Comparison of ENCODE assay signal across 13 cellular contexts in genomic region chr7:148374698-148375259, GRCh38.
DNase-seq lines count a peak whose midpoint lies in the region; ATAC-seq and TF ChIP-seq lines count a peak whose summit lies in the region.
"Had no signal": no experiment of that assay in that cellular context is flagged by ENCODE, and none has a peak within 500 bp of the region (broad histone marks: within the 10 kb centered on the region; RNA-seq: fewer than 3 reads in every experiment).

No MANE protein-coding gene starts in this region.

- no peak overlapping the region for H3K14ac ChIP-seq in trophoblast cell (ENCODE audit: low read length)

- H3K36me3 ChIP-seq in gastroesophageal sphincter (no peaks in the 10 kb centered on the region), trophoblast cell (ENCODE audit: control insufficient read depth in 1 of 2, insufficient read depth in 2 of 2, low read length in 2 of 2) (peaks cover 0 to 2% of the 10 kb centered on the region in 2 experiments), breast epithelium (no peaks in the 10 kb centered on the region)

- no peaks in the 10 kb centered on the region for H3K27me3 ChIP-seq in gastroesophageal sphincter
- H3K27me3 ChIP-seq in trophoblast cell (ENCODE audit: insufficient read depth, low read length): no peaks in the 10 kb centered on the region
- no peaks in the 10 kb centered on the region for H3K27me3 ChIP-seq in breast epithelium

- H3K27ac ChIP-seq in gastroesophageal sphincter (peak overlapping the region in 3 of 4 donors; percentile 18 to 70 (median 19)), trophoblast cell (ENCODE audit: low read depth, low read length) (peak overlapping the region; percentile 40), breast epithelium (no peak overlapping the region)
- H3K27ac ChIP-seq: A549, C4-2B had no signal

- H3K9ac ChIP-seq in trophoblast cell (ENCODE audit: low read length): no peak overlapping the region

- no peak overlapping the region for H4K8ac ChIP-seq in trophoblast cell (ENCODE audit: low read depth, low read length)

- H4K12ac ChIP-seq in trophoblast cell (ENCODE audit: low read depth, low read length): no peak overlapping the region

- H3K9me3 Mint-ChIP-seq in brain: peaks cover 0 to 3% (median 0%) of the 10 kb centered on the region in 5 experiments
- H3K9me3 Mint-ChIP-seq: CD4-positive, alpha-beta T cell had no signal

- peaks cover 2% of the 10 kb centered on the region for H3K79me1 ChIP-seq in trophoblast cell (ENCODE audit: low read length)

- no peak overlapping the region for H2AK5ac ChIP-seq in trophoblast cell (ENCODE audit: low read length)

- H3K4ac ChIP-seq in trophoblast cell (ENCODE audit: low read depth, low read length): no peak overlapping the region

- H3K9me3 ChIP-seq in gastroesophageal sphincter (no peaks in the 10 kb centered on the region), trophoblast cell (ENCODE audit: insufficient read depth, low read depth, low read length) (peaks cover 2% of the 10 kb centered on the region), breast epithelium (no peaks in the 10 kb centered on the region)
- H3K9me3 ChIP-seq: A549, Caco-2 had no signal

- no peak overlapping the region for H2AFZ ChIP-seq in trophoblast cell (ENCODE audit: insufficient read depth, low read length, poor library complexity)

- H3K27me3 Mint-ChIP-seq in brain: no peaks in the 10 kb centered on the region

- 35 to 64% methylated on average over 2 of the region's 2 CpGs for WGBS in gastroesophageal sphincter (ENCODE audit: low coverage in 1 of 2), 2 donors
- WGBS in trophoblast cell (ENCODE audit: extremely low coverage, insufficient coverage, insufficient read length): no CpG with 5 or more reads among the region's 2 CpGs

- no peak overlapping the region for H4K91ac ChIP-seq in trophoblast cell (ENCODE audit: low read depth, low read length)

- H3K4me3 ChIP-seq in gastroesophageal sphincter (no peak overlapping the region), trophoblast cell (ENCODE audit: low read depth, low read length) (no peak overlapping the region), breast epithelium (no peak overlapping the region)
- H3K4me3 ChIP-seq: A549 had no signal

- POLR2A ChIA-PET in HEK293T (lab: Yijun Ruan, JAX): interaction anchor here (0.7 kb wide), 1 partner anchor 12 kb away, joined by 3 read pairs; no protein-coding TSS in a partner anchor

- H3K36me3 Mint-ChIP-seq in brain: peaks cover 22% of the 10 kb centered on the region

- peak overlapping the region; percentile 38 for H2BK12ac ChIP-seq in trophoblast cell (ENCODE audit: low read length)

- no peak for ATAC-seq in gastroesophageal sphincter
- ATAC-seq: A549, HCT116 had no signal

- H3K18ac ChIP-seq in trophoblast cell (ENCODE audit: low read length): no peak overlapping the region

- TF ChIP-seq POLR2A in gastroesophageal sphincter (IDR thresholded peaks at IDR 0.05) (no peak), breast epithelium (IDR thresholded peaks at IDR 0.05) (no peak)

- H2BK5ac ChIP-seq in trophoblast cell (ENCODE audit: low read depth, low read length, poor library complexity): no peak overlapping the region

- peaks cover 22% of the 10 kb centered on the region for H3K4me1 Mint-ChIP-seq in brain

- no peak for TF ChIP-seq CTCF in brain (conservative IDR thresholded peaks at IDR 0.05)
- TF ChIP-seq CTCF in gastroesophageal sphincter (IDR thresholded peaks at IDR 0.05): no peak
- TF ChIP-seq CTCF in breast epithelium (IDR thresholded peaks at IDR 0.05): no peak

- peak overlapping the region in 4 of 5 experiments; percentile 21 to 84 (median 74) for H3K27ac Mint-ChIP-seq in brain
- H3K27ac Mint-ChIP-seq: CD4-positive, alpha-beta T cell had no signal

- H2BK120ac ChIP-seq in trophoblast cell (ENCODE audit: insufficient read depth, low read length, poor library complexity): no peak overlapping the region

- no peak overlapping the region for H3K23ac ChIP-seq in trophoblast cell (ENCODE audit: low read length)

- no peak overlapping the region for H3K4me2 ChIP-seq in trophoblast cell (ENCODE audit: low read length)
- H3K4me2 ChIP-seq: A549 had no signal

- no peak for DNase-seq in HEK293T (ENCODE audit: extremely low spot score)
- DNase-seq in trophoblast cell: no peak
- no peak for DNase-seq in breast epithelium (ENCODE audit: low spot score in 2 of 2)
- no peak for DNase-seq in H4 (ENCODE audit: low spot score)
- no peak for DNase-seq in NK-92 (lab: John Stamatoyannopoulos, UW; ENCODE audit: unreplicated experiment)
- DNase-seq: AML-193; Caco-2; CD4-positive, alpha-beta T cell had no signal

- peak overlapping the region in 1 of 5 experiments; percentile 33 for H3K4me3 Mint-ChIP-seq in brain
- H3K4me3 Mint-ChIP-seq: CD4-positive, alpha-beta T cell had no signal

- intact Hi-C loops in breast epithelium (cut with DNase I; ENCODE audit: low total_unique reads): no loop called here

- TF ChIP-seq EP300 in gastroesophageal sphincter (IDR thresholded peaks at IDR 0.05): no peak

- H3K4me1 ChIP-seq in gastroesophageal sphincter: peaks cover 0 to 21% (median 2%) of the 10 kb centered on the region in 3 donors
- peaks cover 0 to 4% of the 10 kb centered on the region in 2 experiments for H3K4me1 ChIP-seq in trophoblast cell (ENCODE audit: control insufficient read depth in 1 of 2, insufficient read depth in 2 of 2, low read length in 2 of 2)
- H3K4me1 ChIP-seq in breast epithelium: no peaks in the 10 kb centered on the region
- H3K4me1 ChIP-seq: A549, Caco-2 had no signal

- H3K79me2 ChIP-seq in trophoblast cell (ENCODE audit: control insufficient read depth, insufficient read depth, low read length, poor library complexity): no peaks in the 10 kb centered on the region

- CTCF ChIA-PET in HEK293T (lab: Yijun Ruan, JAX): interaction anchor here (0.7 kb wide), 1 partner anchor 141 kb away, joined by 3 read pairs; no protein-coding TSS in a partner anchor

TF ChIP-seq in HEK293T, 16 proteins besides CTCF, POLR2A, EP300 and RAD21:
- no peak for TF ChIP-seq NFRKB (IDR thresholded peaks at IDR 0.05)
- TF ChIP-seq PKNOX1 (IDR thresholded peaks at IDR 0.05): peak; percentile 67
TF ChIP-seq in HEK293T: peak in this region for 1.

Comparison
In these comparisons a context has a peak if more than half of its experiments do, and no peak if none do; other contexts are left out.
1. H3K27ac ChIP-seq: peak in gastroesophageal sphincter (3 of 4) and trophoblast cell (single experiment); none in breast epithelium (0 of 2).